1 cellular context compared by ENCODE assay signal in the genomic region with DNA sequence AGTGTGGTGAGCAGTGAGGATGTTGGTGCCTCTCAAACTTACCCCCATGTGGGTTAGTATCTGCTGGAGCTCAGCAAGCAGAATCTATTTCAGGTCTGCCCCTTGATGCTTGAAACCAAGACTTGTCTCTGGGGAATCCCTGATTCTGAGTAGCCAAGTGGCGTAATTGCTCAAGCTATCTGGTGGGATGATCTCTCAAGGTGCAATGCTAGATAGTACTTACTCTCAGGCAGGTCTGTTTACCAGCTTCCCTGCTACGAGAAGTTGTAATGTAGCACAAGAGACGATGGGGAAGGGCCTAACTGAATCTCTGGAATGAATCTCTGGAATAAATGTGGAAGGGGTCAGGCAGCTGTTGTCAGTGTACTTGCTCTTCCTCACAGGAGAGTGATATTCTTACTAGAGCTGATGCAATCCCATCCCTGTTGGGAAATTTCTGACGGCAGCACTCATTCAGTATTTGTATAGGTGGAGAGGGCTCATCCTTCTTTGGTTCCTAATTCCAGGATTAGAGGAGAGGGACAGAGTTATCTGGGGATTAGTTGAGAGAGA.
A peak's percentile ranks its signal among the peaks of the same experiment; 100 is the strongest.
TF ChIP-seq lines count a peak whose summit lies in the region.

No MANE protein-coding gene starts in this region.

TF ChIP-seq in HEK293, 187 proteins besides CTCF, POLR2A, EP300 and RAD21 (continued from another document):
- TF ChIP-seq ZNF513 (tag by site-specific recombination; IDR thresholded peaks at IDR 0.05) (0 out of 2 replicates have a peak, but pooled peaks have one; percentile 43), ZSCAN18 (tag by site-specific recombination; IDR thresholded peaks at IDR 0.05) (no peak), KLF16 (tag by site-specific recombination; IDR thresholded peaks at IDR 0.05) (0 out of 2 replicates have a peak, but pooled peaks have one; percentile 39), ZEB2 (tag by site-specific recombination; IDR thresholded peaks at IDR 0.05) (peak; percentile 77), ZNF140 (tag by site-specific recombination; IDR thresholded peaks at IDR 0.05) (no peak), ZNF398 (tag by site-specific recombination; IDR thresholded peaks at IDR 0.05) (0 out of 2 replicates have a peak, but pooled peaks have one; percentile 20), ZNF366 (tag by site-specific recombination; conservative IDR thresholded peaks at IDR 0.05) (peak; percentile 54; the same call in 1 of the 2 replicates), ZBTB17 (tag by site-specific recombination; IDR thresholded peaks at IDR 0.05) (peak; percentile 44; the same call in 1 of the 2 replicates), ZNF792 (tag by site-specific recombination; IDR thresholded peaks at IDR 0.05) (no peak), IKZF3 (tag by site-specific recombination; IDR thresholded peaks at IDR 0.05) (peak; percentile 58; the same call in 1 of the 2 replicates), PRDM10 (tag by site-specific recombination; IDR thresholded peaks at IDR 0.05) (peak; percentile 42; the same call in 1 of the 2 replicates), ZNF629 (tag by site-specific recombination; IDR thresholded peaks at IDR 0.05) (0 out of 2 replicates have a peak, but pooled peaks have one; percentile 16)
- TF ChIP-seq, protein P1, sequence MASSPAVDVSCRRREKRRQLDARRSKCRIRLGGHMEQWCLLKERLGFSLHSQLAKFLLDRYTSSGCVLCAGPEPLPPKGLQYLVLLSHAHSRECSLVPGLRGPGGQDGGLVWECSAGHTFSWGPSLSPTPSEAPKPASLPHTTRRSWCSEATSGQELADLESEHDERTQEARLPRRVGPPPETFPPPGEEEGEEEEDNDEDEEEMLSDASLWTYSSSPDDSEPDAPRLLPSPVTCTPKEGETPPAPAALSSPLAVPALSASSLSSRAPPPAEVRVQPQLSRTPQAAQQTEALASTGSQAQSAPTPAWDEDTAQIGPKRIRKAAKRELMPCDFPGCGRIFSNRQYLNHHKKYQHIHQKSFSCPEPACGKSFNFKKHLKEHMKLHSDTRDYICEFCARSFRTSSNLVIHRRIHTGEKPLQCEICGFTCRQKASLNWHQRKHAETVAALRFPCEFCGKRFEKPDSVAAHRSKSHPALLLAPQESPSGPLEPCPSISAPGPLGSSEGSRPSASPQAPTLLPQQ (tag by site-specific recombination; IDR thresholded peaks at IDR 0.05): peak; percentile 29; the same call in 1 of the 2 replicates
- TF ChIP-seq, protein P2, sequence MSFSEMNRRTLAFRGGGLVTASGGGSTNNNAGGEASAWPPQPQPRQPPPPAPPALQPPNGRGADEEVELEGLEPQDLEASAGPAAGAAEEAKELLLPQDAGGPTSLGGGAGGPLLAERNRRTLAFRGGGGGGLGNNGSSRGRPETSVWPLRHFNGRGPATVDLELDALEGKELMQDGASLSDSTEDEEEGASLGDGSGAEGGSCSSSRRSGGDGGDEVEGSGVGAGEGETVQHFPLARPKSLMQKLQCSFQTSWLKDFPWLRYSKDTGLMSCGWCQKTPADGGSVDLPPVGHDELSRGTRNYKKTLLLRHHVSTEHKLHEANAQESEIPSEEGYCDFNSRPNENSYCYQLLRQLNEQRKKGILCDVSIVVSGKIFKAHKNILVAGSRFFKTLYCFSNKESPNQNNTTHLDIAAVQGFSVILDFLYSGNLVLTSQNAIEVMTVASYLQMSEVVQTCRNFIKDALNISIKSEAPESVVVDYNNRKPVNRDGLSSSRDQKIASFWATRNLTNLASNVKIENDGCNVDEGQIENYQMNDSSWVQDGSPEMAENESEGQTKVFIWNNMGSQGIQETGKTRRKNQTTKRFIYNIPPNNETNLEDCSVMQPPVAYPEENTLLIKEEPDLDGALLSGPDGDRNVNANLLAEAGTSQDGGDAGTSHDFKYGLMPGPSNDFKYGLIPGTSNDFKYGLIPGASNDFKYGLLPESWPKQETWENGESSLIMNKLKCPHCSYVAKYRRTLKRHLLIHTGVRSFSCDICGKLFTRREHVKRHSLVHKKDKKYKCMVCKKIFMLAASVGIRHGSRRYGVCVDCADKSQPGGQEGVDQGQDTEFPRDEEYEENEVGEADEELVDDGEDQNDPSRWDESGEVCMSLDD (tag by site-specific recombination; IDR thresholded peaks at IDR 0.05): no peak
